In the genomic region with DNA sequence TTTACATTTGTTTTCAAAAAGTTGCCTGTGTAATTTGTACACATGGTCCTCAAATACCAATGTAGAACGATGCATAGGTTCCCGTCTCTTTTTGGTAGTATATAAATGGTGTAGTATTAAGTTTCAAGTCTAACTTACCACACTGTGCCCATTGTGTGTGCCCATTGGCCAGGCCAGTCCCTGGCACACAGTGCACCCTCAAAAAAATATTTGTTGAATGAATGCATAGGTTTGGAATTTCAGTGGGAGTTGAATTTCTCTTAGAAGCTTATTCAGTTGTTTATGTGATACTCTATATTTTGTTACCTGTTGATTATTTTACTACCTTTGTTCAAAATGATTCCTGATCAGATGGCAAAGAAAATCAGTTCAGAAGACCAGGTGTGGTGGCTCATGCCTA, we compare ENCODE assay signal across 37 cellular contexts. TPM values are rescaled to one million over a fixed set of nuclear protein-coding genes. Genes with fewer than 3 reads are reported as not detected.
DNase-seq lines count a peak whose midpoint lies in the region; ATAC-seq, FAIRE-seq and TF ChIP-seq lines count a peak whose summit lies in the region.
"Had no signal": no experiment of that assay in that cellular context is flagged by ENCODE, and none has a peak within 500 bp of the region (broad histone marks: within the 10 kb centered on the region; RNA-seq: fewer than 3 reads in every experiment).

No MANE protein-coding gene starts in this region.

- H3K27me3 ChIP-seq in breast epithelium: no peaks in the 10 kb centered on the region
- H3K27me3 ChIP-seq: foreskin keratinocyte, SJCRH30, suprapubic skin, upper lobe of right lung had no signal

- H3K9me3 ChIP-seq in breast epithelium: no peaks in the 10 kb centered on the region
- H3K9me3 ChIP-seq: SJCRH30, suprapubic skin, upper lobe of right lung had no signal

- no peaks in the 10 kb centered on the region for H3K27me3 Mint-ChIP-seq in MCF 10A (ENCODE audit: insufficient read depth, unreplicated experiment)
- H3K27me3 Mint-ChIP-seq: activated naive CD8-positive, alpha-beta T cell treated with anti-CD3 and anti-CD28 coated beads for 36 hours had no signal

- H3K27ac ChIP-seq in breast epithelium (no peak overlapping the region), RWPE1 (no peak overlapping the region)
- H3K27ac ChIP-seq: 22Rv1, foreskin keratinocyte, SJCRH30, suprapubic skin, upper lobe of right lung, WERI-Rb-1 had no signal

- no peak for TF ChIP-seq CTCF in MCF 10A (IDR thresholded peaks at IDR 0.05; ENCODE audit: unreplicated experiment)
- no peak for TF ChIP-seq CTCF in breast epithelium (IDR thresholded peaks at IDR 0.05)
- no peak for TF ChIP-seq CTCF in RWPE1 (conservative IDR thresholded peaks at IDR 0.05; ENCODE audit: low read depth)

- no peak for FAIRE-seq in HTR-8/SVneo (lab: Jason Lieb, UNC)

- no peaks in the 10 kb centered on the region for H3K9me3 Mint-ChIP-seq in MCF 10A (ENCODE audit: unreplicated experiment)
- H3K9me3 Mint-ChIP-seq: activated naive CD8-positive, alpha-beta T cell treated with anti-CD3 and anti-CD28 coated beads for 36 hours had no signal

- ATAC-seq in HG03159 (IDR thresholded peaks at IDR 0.05; ENCODE audit: unreplicated experiment): no peak
- ATAC-seq: esophagus mucosa; foreskin keratinocyte; left cardiac atrium; stimulated activated naive B cell treated with anti-CD40 and anti-IgM and Interleukin-4, amounts not matched to agents 10 μg/mL and 1 μg/mL and 100 μg/mL, for 72 hours had no signal

- H3K4me1 Mint-ChIP-seq in MCF 10A (ENCODE audit: insufficient read depth, unreplicated experiment): peaks cover 13% of the 10 kb centered on the region
- H3K4me1 Mint-ChIP-seq: activated naive CD8-positive, alpha-beta T cell treated with anti-CD3 and anti-CD28 coated beads for 36 hours; endodermal cell; stimulated activated naive B cell treated with anti-CD40 and anti-IgM and Interleukin-4, amounts not matched to agents 10 μg/mL and 1 μg/mL and 100 μg/mL, for 72 hours had no signal

- H3K27ac Mint-ChIP-seq in MCF 10A (ENCODE audit: low read depth, unreplicated experiment): no peak overlapping the region
- H3K27ac Mint-ChIP-seq: activated naive CD8-positive, alpha-beta T cell treated with anti-CD3 and anti-CD28 coated beads for 36 hours; endodermal cell; nephron progenitor cell; stimulated activated naive B cell treated with anti-CD40 and anti-IgM and Interleukin-4, amounts not matched to agents 10 μg/mL and 1 μg/mL and 100 μg/mL, for 72 hours had no signal

- no peaks in the 10 kb centered on the region for H3K36me3 Mint-ChIP-seq in MCF 10A (ENCODE audit: insufficient read depth, unreplicated experiment)
- H3K36me3 Mint-ChIP-seq: activated naive CD8-positive, alpha-beta T cell treated with anti-CD3 and anti-CD28 coated beads for 36 hours; stimulated activated naive B cell treated with anti-CD40 and anti-IgM and Interleukin-4, amounts not matched to agents 10 μg/mL and 1 μg/mL and 100 μg/mL, for 72 hours had no signal

- CTCF ChIA-PET in MCF 10A (lab: Yijun Ruan, JAX) (interaction anchor here (1.1 to 2.1 kb wide), 2 partner anchors 49 to 60 kb away, joined by 5 to 6 read pairs; no protein-coding TSS in a partner anchor), RWPE1 (lab: Yijun Ruan, JAX) (interaction anchor here (0.7 to 0.8 kb wide), 2 partner anchors 26 to 155 kb away, joined by 3 read pairs; no protein-coding TSS in a partner anchor)

- H3K4me1 ChIP-seq in breast epithelium: no peaks in the 10 kb centered on the region
- H3K4me1 ChIP-seq: SJCRH30, suprapubic skin, upper lobe of right lung had no signal

- no TSS peak for BruUV-seq in MCF 10A (replicated peaks; lab: Mats Ljungman, UMichigan)

- no peak for TF ChIP-seq POLR2A in breast epithelium (IDR thresholded peaks at IDR 0.05)

- no peak overlapping the region for H3K4me3 Mint-ChIP-seq in MCF 10A (ENCODE audit: unreplicated experiment)
- H3K4me3 Mint-ChIP-seq: activated naive CD8-positive, alpha-beta T cell treated with anti-CD3 and anti-CD28 coated beads for 36 hours; endodermal cell; nephron progenitor cell; stimulated activated naive B cell treated with anti-CD40 and anti-IgM and Interleukin-4, amounts not matched to agents 10 μg/mL and 1 μg/mL and 100 μg/mL, for 72 hours had no signal

- no peak overlapping the region for H3K4me3 ChIP-seq in breast epithelium
- H3K4me3 ChIP-seq: SJCRH30, suprapubic skin, upper lobe of right lung had no signal

- DNase-seq in MCF 10A (ENCODE audit: unreplicated experiment): peak; percentile 54
- no peak for DNase-seq in breast epithelium (ENCODE audit: low spot score in 2 of 2)
- DNase-seq in RWPE1 (ENCODE audit: low spot score): peak; percentile 42
- DNase-seq in fibroblast of gingiva (ENCODE audit: low read depth): peak; percentile 5
- no peak for DNase-seq in stimulated activated CD4-positive, alpha-beta T cell treated with anti-CD3 and anti-CD28 coated beads, Interleukin-15, amount 100 ng/mL, for 24 hours
- no peak for DNase-seq in HTR-8/SVneo (ENCODE audit: insufficient read length, low spot score)
- no peak for DNase-seq in activated effector memory CD4-positive, alpha-beta T cell treated with anti-CD3 and anti-CD28 coated beads, Interleukin-2, amount 50 U/mL, for 16 hours
- DNase-seq: activated CD4-positive, alpha-beta T cell treated with anti-CD3 and anti-CD28 coated beads for 4 hours; activated effector memory CD4-positive, alpha-beta T cell treated with Interleukin-2 at 50 U/mL for 16 hours; activated naive CD8-positive, alpha-beta T cell treated with anti-CD3 and anti-CD28 coated beads for 36 hours; activated T-cell treated with anti-CD3 and anti-CD28 coated beads, Interleukin-2, amount 50 U/mL, for 1 hour; aorta; C1 segment of cervical spinal cord; central memory CD4-positive, alpha-beta T cell; dermis blood vessel endothelial cell; DMS79; endodermal cell; KBM-7; left cardiac atrium; NCI-H1436 treated with DMSO at 0.1 percent for 48 hours; NCI-H345; nephron progenitor cell; SJCRH30; stimulated activated naive B cell treated with anti-CD40 and anti-IgM and Interleukin-4, amounts not matched to agents 10 μg/mL and 1 μg/mL and 100 μg/mL, for 72 hours; SW 1271; T-helper 9 cell; upper lobe of right lung; WERI-Rb-1 had no signal

- POLR2A ChIA-PET in MCF 10A (lab: Yijun Ruan, JAX) (interaction anchor here (0.6 kb wide), 1 partner anchor 18 kb away, joined by 3 read pairs; no protein-coding TSS in a partner anchor), RWPE1 (lab: Yijun Ruan, JAX; ENCODE audit: low non-redundant PET) (no interaction called here)

- no peaks in the 10 kb centered on the region for H3K36me3 ChIP-seq in breast epithelium
- H3K36me3 ChIP-seq: SJCRH30, suprapubic skin, upper lobe of right lung, WERI-Rb-1 had no signal

- intact Hi-C loops in MCF 10A (cut with micrococcal nuclease): no loop called here
- intact Hi-C loops in breast epithelium (cut with DNase I; ENCODE audit: low total_unique reads): no loop called here

RNA-seq across cellular contexts. Expression of gene IDH1, which starts 30.1 kb away (rescaled TPM):
- 50.2 and 122 TPM in 2 replicates for total RNA-seq in MCF 10A (2022)
- total RNA-seq in breast epithelium: 100 to 1,000 TPM in 1 of 3 donors, 10 to 100 TPM in 2; 80.3 to 333 (median 94.5) TPM

RNA-seq across cellular contexts. Expression of gene C2orf80, which starts 35.0 kb away (rescaled TPM):
- total RNA-seq in MCF 10A (2022): not detected in 2 replicates
- not detected for total RNA-seq in breast epithelium
- total RNA-seq: activated CD8-positive, alpha-beta memory T cell treated with anti-CD3 and anti-CD28 coated beads for 36 hours; activated naive CD8-positive, alpha-beta T cell treated with anti-CD3 and anti-CD28 coated beads for 36 hours; aorta; dermis blood vessel endothelial cell; esophagus mucosa; foreskin keratinocyte; HT-29; left cardiac atrium; osteocyte; SJCRH30; skeletal muscle tissue; suprapubic skin; upper lobe of right lung had no signal

RNA-seq across cellular contexts. Expression of gene PIKFYVE, which starts 41.3 kb away (rescaled TPM):
- 22.8 and 27.2 TPM in 2 replicates for total RNA-seq in MCF 10A (2022)
- total RNA-seq in breast epithelium: 10 to 100 TPM; 33.8 to 55.8 (median 45.1) TPM

Comparison
In these comparisons a context has a peak if more than half of its experiments do, and no peak if none do; other contexts are left out.
1. DNase-seq: peak in MCF 10A (single experiment), RWPE1 (single experiment) and fibroblast of gingiva (single experiment); none in breast epithelium (0 of 2), stimulated activated CD4-positive, alpha-beta T cell treated with anti-CD3 and anti-CD28 coated beads, Interleukin-15, amount 100 ng/mL, for 24 hours (single experiment), HTR-8/SVneo (single experiment) and activated effector memory CD4-positive, alpha-beta T cell treated with anti-CD3 and anti-CD28 coated beads, Interleukin-2, amount 50 U/mL, for 16 hours (single experiment).